In the genomic region with DNA sequence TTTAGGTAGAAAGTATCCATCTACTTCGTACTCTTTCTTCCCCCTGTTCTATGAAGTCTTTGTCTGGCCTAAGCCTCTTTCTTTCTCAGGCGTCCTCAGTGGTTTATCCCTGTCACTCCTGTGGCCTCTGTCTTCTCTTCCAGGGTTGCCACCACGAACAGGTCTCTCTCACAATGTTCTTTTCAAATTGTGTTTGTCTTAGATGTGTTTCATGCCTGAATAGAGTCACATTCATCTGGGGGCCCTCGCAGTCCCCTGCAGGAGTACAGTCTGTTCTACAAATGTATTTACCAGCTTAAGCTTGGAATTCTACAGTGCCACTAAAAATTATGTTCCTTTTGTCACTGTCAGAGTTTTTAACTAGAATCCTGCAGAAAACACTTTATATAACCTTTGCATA, we compare ENCODE assay signal across 33 cellular contexts.
"Had no signal": no experiment of that assay in that cellular context is flagged by ENCODE, and none has a peak within 500 bp of the region (broad histone marks: within the 10 kb centered on the region; RNA-seq: fewer than 3 reads in every experiment).

No MANE protein-coding gene starts in this region.

- H3K4me1 Mint-ChIP-seq: activated B cell treated with CpG ODN at 0.5 μM for 24 hours; activated CD4-positive, alpha-beta T cell treated with anti-CD3 and anti-CD28 coated beads, Interleukin-2, amount 10 ng/mL, durations not matched to agents 24 days and 14 days; activated CD8-positive, alpha-beta memory T cell treated with anti-CD3 and anti-CD28 coated beads, Interleukin-2, amount 10 ng/mL, durations not matched to agents 7 days and 5 days; activated naive CD4-positive, alpha-beta T cell treated with anti-CD3 and anti-CD28 coated beads, Interleukin-2, amount 10 ng/mL, durations not matched to agents 7 days and 5 days; activated naive CD8-positive, alpha-beta T cell treated with anti-CD3 and anti-CD28 coated beads, Interleukin-2, amount 50 U/mL, for 24 hours; endodermal cell; T-cell had no signal

- DNase-seq: activated B cell treated with CpG ODN at 0.5 μM for 24 hours; activated CD4-positive, alpha-beta memory T cell treated with anti-CD3 and anti-CD28 coated beads for 36 hours; activated CD4-positive, alpha-beta T cell treated with anti-CD3 and anti-CD28 coated beads, Interleukin-2, amount 10 ng/mL, durations not matched to agents 24 days and 14 days; activated CD8-positive, alpha-beta memory T cell treated with anti-CD3 and anti-CD28 coated beads, Interleukin-2, amount 10 ng/mL, durations not matched to agents 7 days and 5 days; activated CD8-positive, alpha-beta memory T cell treated with anti-CD3 and anti-CD28 coated beads, Interleukin-2, amount 50 U/mL, for 4 hours; activated CD8-positive, alpha-beta T cell treated with anti-CD3 and anti-CD28 coated beads, Interleukin-2, amount 10 ng/mL, durations not matched to agents 7 days and 5 days; activated gamma-delta T cell; activated naive CD4-positive, alpha-beta T cell; activated naive CD4-positive, alpha-beta T cell treated with anti-CD3 and anti-CD28 coated beads, Interleukin-2, amount 10 ng/mL, durations not matched to agents 7 days and 5 days; activated naive CD8-positive, alpha-beta T cell treated with anti-CD3 and anti-CD28 coated beads for 36 hours; activated naive CD8-positive, alpha-beta T cell treated with anti-CD3 and anti-CD28 coated beads, Interleukin-2, amount 50 U/mL, for 24 hours; activated T-cell treated with anti-CD3 and anti-CD28 coated beads, Interleukin-2, amount 50 U/mL, for 24 hours; activated T-cell treated with anti-CD3 and anti-CD28 coated beads, Interleukin-2, amount 50 U/mL, for 72 hours; adrenal gland; amygdala; aorta; body of pancreas; caudate nucleus; cerebellar nuclear complex; colonic mucosa; effector CD8-positive, alpha-beta T cell; endodermal cell; foreskin fibroblast; head of caudate nucleus; SW 1271; T-cell; T1000; WERI-Rb-1 had no signal

- ATAC-seq: activated CD4-positive, CD25-positive, alpha-beta regulatory T cell treated with anti-CD3 and anti-CD28 coated beads, Interleukin-2, amount 50 U/mL, for 24 hours; activated CD8-positive, alpha-beta memory T cell treated with anti-CD3 and anti-CD28 coated beads, Interleukin-2, amount 10 ng/mL, durations not matched to agents 7 days and 5 days; activated CD8-positive, alpha-beta T cell treated with anti-CD3 and anti-CD28 coated beads, Interleukin-2, amount 10 ng/mL, durations not matched to agents 7 days and 5 days; activated naive CD8-positive, alpha-beta T cell treated with anti-CD3 and anti-CD28 coated beads, Interleukin-2, amount 50 U/mL, for 24 hours; activated T-cell treated with anti-CD3 and anti-CD28 coated beads, Interleukin-2, amount 50 U/mL, for 72 hours; body of pancreas; esophagus mucosa; T-cell had no signal

- H3K4me3 ChIP-seq: adrenal gland, body of pancreas, colonic mucosa had no signal

- H3K27ac ChIP-seq: adrenal gland, body of pancreas, colonic mucosa, WERI-Rb-1 had no signal

- H3K27me3 ChIP-seq: body of pancreas, colonic mucosa had no signal

- H3K9me3 ChIP-seq: adrenal gland, body of pancreas, colonic mucosa had no signal

- H3K36me3 ChIP-seq: adrenal gland, colonic mucosa, WERI-Rb-1 had no signal

- H3K9me3 Mint-ChIP-seq: activated B cell treated with CpG ODN at 0.5 μM for 24 hours; activated CD4-positive, alpha-beta memory T cell treated with anti-CD3 and anti-CD28 coated beads for 36 hours; activated CD4-positive, alpha-beta T cell treated with anti-CD3 and anti-CD28 coated beads, Interleukin-2, amount 10 ng/mL, durations not matched to agents 24 days and 14 days; activated naive CD4-positive, alpha-beta T cell treated with anti-CD3 and anti-CD28 coated beads, Interleukin-2, amount 10 ng/mL, durations not matched to agents 7 days and 5 days; activated naive CD8-positive, alpha-beta T cell treated with anti-CD3 and anti-CD28 coated beads for 36 hours; activated naive CD8-positive, alpha-beta T cell treated with anti-CD3 and anti-CD28 coated beads, Interleukin-2, amount 50 U/mL, for 24 hours; activated T-cell treated with anti-CD3 and anti-CD28 coated beads, Interleukin-2, amount 50 U/mL, for 24 hours; activated T-cell treated with anti-CD3 and anti-CD28 coated beads, Interleukin-2, amount 50 U/mL, for 72 hours; endodermal cell; T-cell; T-helper 1 cell treated with Interleukin-12 subunit alpha and Interleukin-12 subunit beta and Interleukin-4 antibody, amounts not matched to agents 30 μg/mL and 1 μg/mL, for 36 hours; T-helper 2 cell treated with Interferon-gamma antibody and Interleukin-4, amounts not matched to agents 5 μg/mL and 100 μg/mL, for 36 hours had no signal

- FAIRE-seq: frontal cortex had no signal

- H3K4me3 Mint-ChIP-seq: activated B cell treated with CpG ODN at 0.5 μM for 24 hours; activated CD4-positive, alpha-beta memory T cell treated with anti-CD3 and anti-CD28 coated beads for 36 hours; activated CD4-positive, alpha-beta T cell treated with anti-CD3 and anti-CD28 coated beads, Interleukin-2, amount 10 ng/mL, durations not matched to agents 24 days and 14 days; activated CD8-positive, alpha-beta memory T cell treated with anti-CD3 and anti-CD28 coated beads, Interleukin-2, amount 10 ng/mL, durations not matched to agents 7 days and 5 days; activated CD8-positive, alpha-beta T cell treated with anti-CD3 and anti-CD28 coated beads, Interleukin-2, amount 10 ng/mL, durations not matched to agents 7 days and 5 days; activated naive CD4-positive, alpha-beta T cell treated with anti-CD3 and anti-CD28 coated beads, Interleukin-2, amount 10 ng/mL, durations not matched to agents 7 days and 5 days; activated naive CD8-positive, alpha-beta T cell treated with anti-CD3 and anti-CD28 coated beads for 36 hours; activated naive CD8-positive, alpha-beta T cell treated with anti-CD3 and anti-CD28 coated beads, Interleukin-2, amount 50 U/mL, for 24 hours; activated T-cell treated with anti-CD3 and anti-CD28 coated beads, Interleukin-2, amount 50 U/mL, for 24 hours; activated T-cell treated with anti-CD3 and anti-CD28 coated beads, Interleukin-2, amount 50 U/mL, for 72 hours; endodermal cell; T-cell; T-helper 1 cell treated with Interleukin-12 subunit alpha and Interleukin-12 subunit beta and Interleukin-4 antibody, amounts not matched to agents 30 μg/mL and 1 μg/mL, for 36 hours; T-helper 2 cell treated with Interferon-gamma antibody and Interleukin-4, amounts not matched to agents 5 μg/mL and 100 μg/mL, for 36 hours had no signal

- H3K4me1 ChIP-seq: adrenal gland, body of pancreas, colonic mucosa had no signal

- H3K27me3 Mint-ChIP-seq: activated B cell treated with CpG ODN at 0.5 μM for 24 hours; activated naive CD8-positive, alpha-beta T cell treated with anti-CD3 and anti-CD28 coated beads for 36 hours; activated T-cell treated with anti-CD3 and anti-CD28 coated beads, Interleukin-2, amount 50 U/mL, for 24 hours had no signal

- H3K36me3 Mint-ChIP-seq: activated CD4-positive, alpha-beta memory T cell treated with anti-CD3 and anti-CD28 coated beads for 36 hours; activated CD8-positive, alpha-beta memory T cell treated with anti-CD3 and anti-CD28 coated beads, Interleukin-2, amount 10 ng/mL, durations not matched to agents 7 days and 5 days; activated naive CD4-positive, alpha-beta T cell treated with anti-CD3 and anti-CD28 coated beads, Interleukin-2, amount 10 ng/mL, durations not matched to agents 7 days and 5 days; activated naive CD8-positive, alpha-beta T cell treated with anti-CD3 and anti-CD28 coated beads for 36 hours; T-cell had no signal

- H3K27ac Mint-ChIP-seq: activated B cell treated with CpG ODN at 0.5 μM for 24 hours; activated CD4-positive, alpha-beta memory T cell treated with anti-CD3 and anti-CD28 coated beads for 36 hours; activated CD4-positive, alpha-beta T cell treated with anti-CD3 and anti-CD28 coated beads, Interleukin-2, amount 10 ng/mL, durations not matched to agents 24 days and 14 days; activated CD8-positive, alpha-beta memory T cell treated with anti-CD3 and anti-CD28 coated beads, Interleukin-2, amount 10 ng/mL, durations not matched to agents 7 days and 5 days; activated CD8-positive, alpha-beta T cell treated with anti-CD3 and anti-CD28 coated beads, Interleukin-2, amount 10 ng/mL, durations not matched to agents 7 days and 5 days; activated naive CD4-positive, alpha-beta T cell treated with anti-CD3 and anti-CD28 coated beads, Interleukin-2, amount 10 ng/mL, durations not matched to agents 7 days and 5 days; activated naive CD8-positive, alpha-beta T cell treated with anti-CD3 and anti-CD28 coated beads for 36 hours; activated naive CD8-positive, alpha-beta T cell treated with anti-CD3 and anti-CD28 coated beads, Interleukin-2, amount 50 U/mL, for 24 hours; activated T-cell treated with anti-CD3 and anti-CD28 coated beads, Interleukin-2, amount 50 U/mL, for 24 hours; activated T-cell treated with anti-CD3 and anti-CD28 coated beads, Interleukin-2, amount 50 U/mL, for 72 hours; T-cell; T-helper 1 cell treated with Interleukin-12 subunit alpha and Interleukin-12 subunit beta and Interleukin-4 antibody, amounts not matched to agents 30 μg/mL and 1 μg/mL, for 36 hours; T-helper 2 cell treated with Interferon-gamma antibody and Interleukin-4, amounts not matched to agents 5 μg/mL and 100 μg/mL, for 36 hours had no signal
